In genomic region chr15:76336254-76337046, GRCh38 we compare ENCODE assay signal across 8 cellular contexts. TPM values are rescaled to one million over a fixed set of nuclear protein-coding genes. Genes with fewer than 3 reads are reported as not detected.
A peak's percentile ranks its signal among the peaks of the same experiment; 100 is the strongest.
DNase-seq lines count a peak whose midpoint lies in the region; ATAC-seq and TF ChIP-seq lines count a peak whose summit lies in the region.

TSS of gene ISL2 (plus strand) at chr15:76336773. CDS start at chr15:76336884, 111 bp downstream.

- H3K9me3 ChIP-seq in breast epithelium: no peaks in the 10 kb centered on the region

- no peaks in the 10 kb centered on the region for H3K36me3 ChIP-seq in breast epithelium

- peak; percentile 68 for DNase-seq in COLO829 (ENCODE audit: low spot score)
- DNase-seq in HS-5 (ENCODE audit: low read depth): peak; percentile 87
- no peak for DNase-seq in breast epithelium (ENCODE audit: low spot score in 2 of 2)
- peak; percentile 26 for DNase-seq in kidney glomerular epithelial cell (lab: John Stamatoyannopoulos, UW)
- peak; percentile 81 for DNase-seq in stimulated activated CD4-positive, alpha-beta T cell treated with anti-CD3 and anti-CD28 coated beads, Interleukin-1b, Interleukin-23, amount 100 ng/mL, for 48 hours
- DNase-seq in NCI-H187 (lab: John Stamatoyannopoulos, UW): no peak

- peak within 1 kb of the TSS; percentile 2 to 53 (median 4) for H3K4me3 ChIP-seq in breast epithelium

- H3K27ac ChIP-seq in breast epithelium: no peak within 1 kb of the TSS

- H3K27me3 ChIP-seq in breast epithelium: peaks cover 16 to 84% of the 10 kb centered on the region in 2 donors

- no peak for TF ChIP-seq POLR2A in breast epithelium (IDR thresholded peaks at IDR 0.05)

- TF ChIP-seq CTCF in breast epithelium (IDR thresholded peaks at IDR 0.05): no peak

- H3K4me1 ChIP-seq in breast epithelium: peaks cover 5 to 12% of the 10 kb centered on the region in 2 donors

- ATAC-seq in GM19455 (IDR thresholded peaks at IDR 0.05; ENCODE audit: unreplicated experiment): peak; percentile 55
- ATAC-seq in SK-N-SH treated with all-trans-retinoic acid at 6 μM for 48 hours: peak; percentile 89

- intact Hi-C loops in breast epithelium (cut with DNase I; ENCODE audit: low total_unique reads): no loop called here

TF ChIP-seq in SK-N-SH treated with all-trans-retinoic acid at 6 μM for 48 hours, 23 proteins besides CTCF, POLR2A, EP300 and RAD21:
- TF ChIP-seq ZNF565 (CRISPR knock-in tag; conservative IDR thresholded peaks at IDR 0.05; ENCODE audit: low read depth): no peak
- no peak for TF ChIP-seq GLIS3 (CRISPR knock-in tag; IDR thresholded peaks at IDR 0.05)
- TF ChIP-seq PATZ1 (CRISPR knock-in tag; IDR thresholded peaks at IDR 0.05; ENCODE audit: borderline replicate concordance): peak; percentile 40; the same call in 1 of the 2 replicates
- no peak for TF ChIP-seq CSRNP3 (CRISPR knock-in tag; IDR thresholded peaks at IDR 0.05)
- TF ChIP-seq RARB (CRISPR knock-in tag; IDR thresholded peaks at IDR 0.05): no peak
- no peak for TF ChIP-seq ZFP30 (CRISPR knock-in tag; IDR thresholded peaks at IDR 0.05)
- peak; percentile 83 for TF ChIP-seq ZFP3 (CRISPR knock-in tag; IDR thresholded peaks at IDR 0.05)
TF ChIP-seq in SK-N-SH treated with all-trans-retinoic acid at 6 μM for 48 hours: peak in this region for 2.

RNA-seq across cellular contexts. Expression of gene ISL2, which starts in this region (rescaled TPM):
- under 1 TPM in 1 of 3 donors, not detected in 2; 0.29 TPM for total RNA-seq in breast epithelium

Comparison
In these comparisons a context has a peak if more than half of its experiments do, and no peak if none do; other contexts are left out.
1. DNase-seq: peak in COLO829 (single experiment), HS-5 (single experiment), kidney glomerular epithelial cell (single experiment) and stimulated activated CD4-positive, alpha-beta T cell treated with anti-CD3 and anti-CD28 coated beads, Interleukin-1b, Interleukin-23, amount 100 ng/mL, for 48 hours (single experiment); none in breast epithelium (0 of 2) and NCI-H187 (0 of 2).